In the genomic region with DNA sequence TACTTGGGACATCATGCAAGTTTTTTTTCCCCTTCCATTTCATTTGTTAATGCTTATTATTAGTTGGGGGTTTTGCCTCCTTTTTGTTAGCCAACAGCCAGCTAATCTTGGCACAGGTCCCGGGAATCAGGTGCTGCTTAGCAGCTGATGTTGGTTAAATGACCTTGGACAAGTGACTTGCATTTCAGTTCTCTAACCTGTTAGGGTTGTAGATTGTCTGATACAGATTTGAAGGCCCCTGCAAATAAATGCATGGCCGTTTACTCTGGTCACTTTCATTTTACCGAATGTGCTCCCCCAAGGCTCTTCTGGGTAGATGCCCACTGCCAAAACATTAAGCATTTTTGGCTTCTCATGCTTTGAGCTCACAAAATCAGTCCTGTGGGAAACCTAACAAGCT, we compare ENCODE assay signal across 10 cellular contexts.
DNase-seq lines count a peak whose midpoint lies in the region; ATAC-seq, FAIRE-seq and TF ChIP-seq lines count a peak whose summit lies in the region.
"Had no signal": no experiment of that assay in that cellular context is flagged by ENCODE, and none has a peak within 500 bp of the region (broad histone marks: within the 10 kb centered on the region; RNA-seq: fewer than 3 reads in every experiment).

No MANE protein-coding gene starts in this region.

- peaks cover 6% of the 10 kb centered on the region for H3K9me1 ChIP-seq in keratinocyte (ENCODE audit: control insufficient read depth, extremely low read depth, insufficient read depth, low read length)

- no peak for TF ChIP-seq CTCF in A549 (IDR thresholded peaks at IDR 0.05)
- no peak for TF ChIP-seq CTCF in keratinocyte (optimal IDR thresholded peaks at IDR 0.05 in 1 of 3, IDR thresholded peaks at IDR 0.05 in 1 of 3, conservative IDR thresholded peaks at IDR 0.05 in 1 of 3; ENCODE audit: extremely low read depth in 1 of 3, insufficient read depth in 2 of 3, low read length in 3 of 3)

- no peak for TF ChIP-seq RAD21 in A549 (conservative IDR thresholded peaks at IDR 0.05 in 1 of 2, IDR thresholded peaks at IDR 0.05 in 1 of 2)

- DNase-seq in A549 (ENCODE audit: low read depth in 1 of 2, low spot score in 1 of 2) (peak in 1 of 2 experiments; percentile 47), DMS79 (lab: John Stamatoyannopoulos, UW) (peak; percentile 50), RPMI8226 (peak; percentile 88), keratinocyte (ENCODE audit: low read depth, low spot score) (no peak), aorta (no peak)
- DNase-seq: activated CD4-positive, alpha-beta T cell treated with anti-CD3 and anti-CD28 coated beads, Interleukin-2, amount 50 U/mL, for 1 hour; NK-92 treated with Interleukin-12 subunit alpha and Interleukin-12 subunit beta, amount 100 ng/mL, for 24 hours had no signal

- WGBS in A549 (ENCODE audit: missing lambda C conversion rate), result 53% methylated on average over 3 of the region's 3 CpGs
- WGBS in aorta, 2 donors, result 5 to 12% methylated on average over 3 of the region's 3 CpGs

- ATAC-seq in A549, result no peak
- no peak for ATAC-seq in GM18517 (IDR thresholded peaks at IDR 0.05; ENCODE audit: unreplicated experiment)
- ATAC-seq in aorta (ENCODE audit: low FRiP score), result no peak
- ATAC-seq in GM18873 (IDR thresholded peaks at IDR 0.05; ENCODE audit: low FRiP score, unreplicated experiment), result no peak
- no peak for ATAC-seq in HG03469 (IDR thresholded peaks at IDR 0.05; ENCODE audit: unreplicated experiment)

- 0 out of 5 replicates have a peak, but pooled peaks of 1 of the 2 experiments have one; percentile 10 for TF ChIP-seq EP300 in A549 (IDR thresholded peaks at IDR 0.05)

- intact Hi-C loops in aorta (cut with DNase I), result no loop called here

- peak overlapping the region; percentile 60 to 97 for H3K27ac ChIP-seq in A549
- peak overlapping the region; percentile 96 for H3K27ac ChIP-seq in keratinocyte (ENCODE audit: control insufficient read depth, insufficient read depth, low read length)
- H3K27ac ChIP-seq in aorta (ENCODE audit: low read depth in 1 of 2, low read length in 2 of 2), result no peak overlapping the region

- POLR2A ChIA-PET in A549 (lab: Yijun Ruan, JAX), result interaction anchor here (1.2 kb wide), 1 partner anchor 58 kb away, joined by 3 read pairs; no protein-coding TSS in a partner anchor

- no peak overlapping the region for H3K4me3 ChIP-seq in A549
- H3K4me3 ChIP-seq in keratinocyte (ENCODE audit: control insufficient read depth in 2 of 3, extremely low read depth in 1 of 3, insufficient read depth in 2 of 3, low read depth in 1 of 3, low read length in 3 of 3), result no peak overlapping the region
- H3K4me3 ChIP-seq in aorta (ENCODE audit: low read length in 2 of 2), result no peak overlapping the region

- FAIRE-seq in A549 (lab: Jason Lieb, UNC) (no peak), keratinocyte (lab: Jason Lieb, UNC) (no peak)

- no peaks in the 10 kb centered on the region for H4K20me1 ChIP-seq in keratinocyte (ENCODE audit: control insufficient read depth, extremely low read depth, insufficient read depth, low read length)

- no peak overlapping the region for H3K9ac ChIP-seq in keratinocyte (ENCODE audit: control insufficient read depth, extremely low read depth, insufficient read depth, low read length)

- H2AFZ ChIP-seq in keratinocyte (ENCODE audit: control insufficient read depth, low read length), result no peak overlapping the region

- H3K9me3 ChIP-seq in A549 (no peaks in the 10 kb centered on the region), keratinocyte (ENCODE audit: control insufficient read depth, low read depth, low read length) (no peaks in the 10 kb centered on the region), aorta (ENCODE audit: control insufficient read depth, low read length) (no peaks in the 10 kb centered on the region)

- H3K36me3 ChIP-seq in keratinocyte (ENCODE audit: control insufficient read depth in 2 of 2, extremely low read depth in 1 of 2, insufficient read depth in 2 of 2, low read length in 2 of 2) (peaks cover 2 to 28% of the 10 kb centered on the region in 2 experiments), aorta (ENCODE audit: control insufficient read depth in 1 of 2, insufficient read depth in 2 of 2, low read length in 1 of 2) (no peaks in the 10 kb centered on the region)

- peaks cover 95% of the 10 kb centered on the region for H3K4me1 ChIP-seq in A549
- peaks cover 59% of the 10 kb centered on the region for H3K4me1 ChIP-seq in keratinocyte (ENCODE audit: control insufficient read depth, extremely low read depth, insufficient read depth, low read length)
- peaks cover 8 to 32% of the 10 kb centered on the region in 2 donors for H3K4me1 ChIP-seq in aorta (ENCODE audit: control insufficient read depth in 1 of 2, insufficient read depth in 2 of 2, low read length in 2 of 2)

- no peaks in the 10 kb centered on the region for H3K27me3 ChIP-seq in keratinocyte (ENCODE audit: control insufficient read depth, extremely low read depth, insufficient read depth, low read length)
- H3K27me3 ChIP-seq in aorta (ENCODE audit: control insufficient read depth in 1 of 2, insufficient read depth in 2 of 2, low read length in 1 of 2), result no peaks in the 10 kb centered on the region

- H3K79me2 ChIP-seq in keratinocyte (ENCODE audit: control insufficient read depth, insufficient read depth, low read length), result peaks cover 77% of the 10 kb centered on the region

- dilution Hi-C loops in keratinocyte (cut with MboI; ENCODE audit: extremely low pct_ligation_motif_present, low sequenced_read_pairs), result no loop called here

- H3K4me2 ChIP-seq in A549 (peak overlapping the region; percentile 86), keratinocyte (ENCODE audit: control insufficient read depth, extremely low read depth, insufficient read depth, low read depth, low read length) (peak overlapping the region; percentile 85)

- CTCF ChIA-PET in A549 (lab: Yijun Ruan, JAX), result interaction anchor here (1.1 to 3.0 kb wide), 7 partner anchors 18 to 470 kb away, joined by 3 to 15 read pairs (median 3); a partner anchor contains a TSS

- TF ChIP-seq POLR2A in A549 (IDR thresholded peaks at IDR 0.05; ENCODE audit: low read length), result no peak

TF ChIP-seq in A549, 52 proteins besides CTCF, POLR2A, EP300 and RAD21:
- TF ChIP-seq RFX5 (IDR thresholded peaks at IDR 0.05) (no peak), BHLHE40 (IDR thresholded peaks at IDR 0.05; ENCODE audit: low read depth, low read length) (0 out of 2 replicates have a peak, but pooled peaks have one; percentile 24)

Comparison
In these comparisons a context has a peak if more than half of its experiments do, and no peak if none do; other contexts are left out.
1. DNase-seq: peak in DMS79 (single experiment) and RPMI8226 (single experiment); none in keratinocyte (single experiment) and aorta (0 of 2).
2. H3K27ac ChIP-seq: peak in A549 (2 of 2) and keratinocyte (single experiment); none in aorta (0 of 2).